Comparison of ENCODE assay signal across 1 cellular context in genomic region chr1:46466477-46467182, GRCh38.
TF ChIP-seq lines count a peak whose summit lies in the region.

No MANE protein-coding gene starts in this region.

TF ChIP-seq in HEK293, 187 proteins besides CTCF, POLR2A, EP300 and RAD21 (continued from another document and continues in another):
- TF ChIP-seq ATF2 (tag by site-specific recombination; IDR thresholded peaks at IDR 0.05; ENCODE audit: low read depth), result no peak
- TF ChIP-seq ZSCAN5A (tag by site-specific recombination; IDR thresholded peaks at IDR 0.05), result no peak
- peak; percentile 67 for TF ChIP-seq ZBTB8A (tag by site-specific recombination; IDR thresholded peaks at IDR 0.05)
- TF ChIP-seq MEIS1 (CRISPR knock-in tag; IDR thresholded peaks at IDR 0.05; ENCODE audit: borderline replicate concordance), result no peak
- TF ChIP-seq ZNF518A (tag by site-specific recombination; conservative IDR thresholded peaks at IDR 0.05; ENCODE audit: low read depth), result no peak
- no peak for TF ChIP-seq PRDM4 (tag by site-specific recombination; IDR thresholded peaks at IDR 0.05)
- no peak for TF ChIP-seq ZNF473 (tag by site-specific recombination; IDR thresholded peaks at IDR 0.05)
- TF ChIP-seq PATZ1 (tag by site-specific recombination; IDR thresholded peaks at IDR 0.05), result 0 out of 2 replicates have a peak, but pooled peaks have one; percentile 35
- no peak for TF ChIP-seq BCL11A (tag by site-specific recombination; IDR thresholded peaks at IDR 0.05; ENCODE audit: low read depth)
- no peak for TF ChIP-seq HOXD13 (CRISPR knock-in tag; IDR thresholded peaks at IDR 0.05; ENCODE audit: borderline replicate concordance)
- TF ChIP-seq ZNF548 (tag by site-specific recombination; IDR thresholded peaks at IDR 0.05), result no peak
- 0 out of 2 replicates have a peak, but pooled peaks have one; percentile 14 for TF ChIP-seq ZIC2 (tag by site-specific recombination; IDR thresholded peaks at IDR 0.05)
- no peak for TF ChIP-seq ZNF211 (tag by site-specific recombination; IDR thresholded peaks at IDR 0.05; ENCODE audit: low read depth)
- no peak for TF ChIP-seq ZNF610 (tag by site-specific recombination; IDR thresholded peaks at IDR 0.05; ENCODE audit: borderline replicate concordance)
- TF ChIP-seq ZNF394 (tag by site-specific recombination; IDR thresholded peaks at IDR 0.05; ENCODE audit: borderline replicate concordance), result no peak
- no peak for TF ChIP-seq ZNF221 (tag by site-specific recombination; IDR thresholded peaks at IDR 0.05; ENCODE audit: borderline replicate concordance)
- no peak for TF ChIP-seq ZBTB1 (tag by site-specific recombination; IDR thresholded peaks at IDR 0.05)
- TF ChIP-seq SETDB1 (IDR thresholded peaks at IDR 0.05; ENCODE audit: insufficient read length, low read length), result no peak
- TF ChIP-seq KLF8 (tag by site-specific recombination; IDR thresholded peaks at IDR 0.05), result peak; percentile 18; the same call in 1 of the 2 replicates
- no peak for TF ChIP-seq ZBTB7A (tag by site-specific recombination; IDR thresholded peaks at IDR 0.05; ENCODE audit: low read depth)
- TF ChIP-seq ZNF768 (tag by site-specific recombination; IDR thresholded peaks at IDR 0.05), result no peak
- no peak for TF ChIP-seq ZNF792 (tag by site-specific recombination; IDR thresholded peaks at IDR 0.05)
- TF ChIP-seq ZNF169 (tag by site-specific recombination; IDR thresholded peaks at IDR 0.05), result no peak
- no peak for TF ChIP-seq ZNF248 (tag by site-specific recombination; IDR thresholded peaks at IDR 0.05)
- TF ChIP-seq ZBTB17 (tag by site-specific recombination; IDR thresholded peaks at IDR 0.05), result no peak
- no peak for TF ChIP-seq ZNF830 (tag by site-specific recombination; IDR thresholded peaks at IDR 0.05; ENCODE audit: low read depth)
- TF ChIP-seq ZNF449 (tag by site-specific recombination; IDR thresholded peaks at IDR 0.05), result no peak
- peak; percentile 54; the same call in 1 of the 2 replicates for TF ChIP-seq ZNF398 (tag by site-specific recombination; IDR thresholded peaks at IDR 0.05)
- no peak for TF ChIP-seq ZFP3 (tag by site-specific recombination; IDR thresholded peaks at IDR 0.05; ENCODE audit: low read depth)
- no peak for TF ChIP-seq ZNF2 (tag by site-specific recombination; IDR thresholded peaks at IDR 0.05)
- TF ChIP-seq ZNF585B (tag by site-specific recombination; IDR thresholded peaks at IDR 0.05), result no peak
- TF ChIP-seq ZNF335 (tag by site-specific recombination; conservative IDR thresholded peaks at IDR 0.05), result peak; percentile 60
- no peak for TF ChIP-seq FEZF1 (tag by site-specific recombination; IDR thresholded peaks at IDR 0.05)
- no peak for TF ChIP-seq TSHZ1 (tag by site-specific recombination; IDR thresholded peaks at IDR 0.05; ENCODE audit: borderline replicate concordance)
- TF ChIP-seq GLIS1 (tag by site-specific recombination; IDR thresholded peaks at IDR 0.05), result peak; percentile 75
- TF ChIP-seq KLF17 (tag by site-specific recombination; IDR thresholded peaks at IDR 0.05), result no peak
- TF ChIP-seq ZNF629 (tag by site-specific recombination; IDR thresholded peaks at IDR 0.05), result no peak
- TF ChIP-seq ZBTB21 (tag by site-specific recombination; IDR thresholded peaks at IDR 0.05), result no peak
- peak; percentile 53 for TF ChIP-seq EGR2 (tag by site-specific recombination; IDR thresholded peaks at IDR 0.05; ENCODE audit: low read depth)
- TF ChIP-seq ZFP41 (tag by site-specific recombination; IDR thresholded peaks at IDR 0.05; ENCODE audit: borderline replicate concordance), result no peak
- no peak for TF ChIP-seq ZNF202 (tag by site-specific recombination; IDR thresholded peaks at IDR 0.05; ENCODE audit: borderline replicate concordance)
- TF ChIP-seq ZNF37A (tag by site-specific recombination; IDR thresholded peaks at IDR 0.05), result no peak
- TF ChIP-seq ZNF155 (tag by site-specific recombination; IDR thresholded peaks at IDR 0.05), result no peak
